In the genomic region with DNA sequence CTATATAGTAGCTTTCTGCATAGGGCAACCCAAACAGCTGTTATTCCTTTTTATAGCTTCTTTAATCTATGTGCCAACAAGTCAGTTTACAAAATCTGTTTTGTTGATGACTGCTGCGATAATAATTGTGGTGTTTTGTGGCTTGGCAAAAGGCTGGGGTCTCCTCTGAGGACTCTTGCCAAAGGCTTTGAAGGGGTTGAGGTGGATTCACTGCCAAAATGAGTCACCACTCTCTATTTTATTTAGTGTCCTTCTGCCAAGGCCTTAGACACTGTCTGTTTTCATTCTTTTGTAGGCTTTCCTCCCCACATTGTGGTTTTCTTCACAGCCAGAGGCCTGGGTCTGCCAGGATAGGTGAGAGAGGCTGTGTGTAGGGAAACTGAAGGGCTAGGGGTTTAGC, we compare ENCODE assay signal across 11 cellular contexts.
DNase-seq lines count a peak whose midpoint lies in the region; ATAC-seq and TF ChIP-seq lines count a peak whose summit lies in the region.
"Had no signal": no experiment of that assay in that cellular context is flagged by ENCODE, and none has a peak within 500 bp of the region (broad histone marks: within the 10 kb centered on the region; RNA-seq: fewer than 3 reads in every experiment).

No MANE protein-coding gene starts in this region.

- no peaks in the 10 kb centered on the region for H3K36me3 ChIP-seq in left ventricle myocardium inferior
- H3K36me3 ChIP-seq in suprapubic skin: no peaks in the 10 kb centered on the region
- H3K36me3 ChIP-seq in CD4-positive, alpha-beta memory T cell (ENCODE audit: insufficient read depth, low read length): no peaks in the 10 kb centered on the region

- no peak overlapping the region for H3K27ac Mint-ChIP-seq in activated T-helper 17 cell treated with anti-CD3 and anti-CD28 coated beads, Interleukin-2, amount 50 U/mL, for 72 hours
- H3K27ac Mint-ChIP-seq in activated naive CD8-positive, alpha-beta T cell treated with anti-CD3 and anti-CD28 coated beads for 36 hours: no peak overlapping the region
- no peak overlapping the region for H3K27ac Mint-ChIP-seq in CD4-positive, alpha-beta memory T cell
- H3K27ac Mint-ChIP-seq: natural killer cell treated with Interleukin-12 subunit alpha and Interleukin-12 subunit beta and Interleukin-15 and Interleukin-18, amount 100 ng/mL, for 72 hours had no signal

- no peaks in the 10 kb centered on the region for H3K36me3 Mint-ChIP-seq in activated T-helper 17 cell treated with anti-CD3 and anti-CD28 coated beads, Interleukin-2, amount 50 U/mL, for 72 hours (ENCODE audit: low read depth)
- H3K36me3 Mint-ChIP-seq in activated naive CD8-positive, alpha-beta T cell treated with anti-CD3 and anti-CD28 coated beads for 36 hours: no peaks in the 10 kb centered on the region
- peaks cover 0 to 3% of the 10 kb centered on the region in 2 donors for H3K36me3 Mint-ChIP-seq in CD4-positive, alpha-beta memory T cell
- H3K36me3 Mint-ChIP-seq: natural killer cell treated with Interleukin-12 subunit alpha and Interleukin-12 subunit beta and Interleukin-15 and Interleukin-18, amount 100 ng/mL, for 72 hours had no signal

- intact Hi-C loops in left ventricle myocardium inferior (cut with micrococcal nuclease): no loop called here
- intact Hi-C loops in CD4-positive, alpha-beta memory T cell (cut with micrococcal nuclease): no loop called here

- peak; percentile 18 for ATAC-seq in activated T-helper 17 cell treated with anti-CD3 and anti-CD28 coated beads, Interleukin-2, amount 50 U/mL, for 72 hours (replicated peaks)
- ATAC-seq in GM18873 (IDR thresholded peaks at IDR 0.05; ENCODE audit: low FRiP score, unreplicated experiment): no peak

- H3K9me3 ChIP-seq in left ventricle myocardium inferior (replicated peaks): no peaks in the 10 kb centered on the region
- H3K9me3 ChIP-seq in suprapubic skin: no peaks in the 10 kb centered on the region
- no peaks in the 10 kb centered on the region for H3K9me3 ChIP-seq in CD4-positive, alpha-beta memory T cell (ENCODE audit: control insufficient read depth in 1 of 2, low read length in 2 of 2)

- TF ChIP-seq POLR2A in suprapubic skin (IDR thresholded peaks at IDR 0.05): no peak

- H3K27me3 Mint-ChIP-seq in activated T-helper 17 cell treated with anti-CD3 and anti-CD28 coated beads, Interleukin-2, amount 50 U/mL, for 72 hours: no peaks in the 10 kb centered on the region
- no peaks in the 10 kb centered on the region for H3K27me3 Mint-ChIP-seq in activated naive CD8-positive, alpha-beta T cell treated with anti-CD3 and anti-CD28 coated beads for 36 hours
- no peaks in the 10 kb centered on the region for H3K27me3 Mint-ChIP-seq in CD4-positive, alpha-beta memory T cell

- H3K4me3 ChIP-seq in left ventricle myocardium inferior (no peak overlapping the region), suprapubic skin (no peak overlapping the region)
- H3K4me3 ChIP-seq in CD4-positive, alpha-beta memory T cell (ENCODE audit: low read length in 2 of 2): no peak overlapping the region

- 18% methylated on average over 1 of the region's 1 CpG for WGBS in suprapubic skin

- no peaks in the 10 kb centered on the region for H3K9me3 Mint-ChIP-seq in activated T-helper 17 cell treated with anti-CD3 and anti-CD28 coated beads, Interleukin-2, amount 50 U/mL, for 72 hours
- H3K9me3 Mint-ChIP-seq in activated naive CD8-positive, alpha-beta T cell treated with anti-CD3 and anti-CD28 coated beads for 36 hours: no peaks in the 10 kb centered on the region
- no peaks in the 10 kb centered on the region for H3K9me3 Mint-ChIP-seq in CD4-positive, alpha-beta memory T cell
- H3K9me3 Mint-ChIP-seq: natural killer cell treated with Interleukin-12 subunit alpha and Interleukin-12 subunit beta and Interleukin-15 and Interleukin-18, amount 100 ng/mL, for 72 hours had no signal

- TF ChIP-seq EP300 in suprapubic skin (IDR thresholded peaks at IDR 0.05): no peak

- H3K27ac ChIP-seq in left ventricle myocardium inferior (replicated peaks): peak overlapping the region; percentile 87
- peak overlapping the region; percentile 45 for H3K27ac ChIP-seq in suprapubic skin
- H3K27ac ChIP-seq in CD4-positive, alpha-beta memory T cell (ENCODE audit: low read depth, low read length): no peak overlapping the region

- CTCF ChIA-PET in CD4-positive, alpha-beta memory T cell (lab: Charles Lee; ENCODE audit: partially characterized antibody): interaction anchor here (0.9 kb wide), 1 partner anchor 196 kb away, joined by 7 read pairs; no protein-coding TSS in a partner anchor

- peaks cover 74% of the 10 kb centered on the region for H3K4me1 ChIP-seq in left ventricle myocardium inferior
- H3K4me1 ChIP-seq in suprapubic skin: peaks cover 41% of the 10 kb centered on the region
- H3K4me1 ChIP-seq in CD4-positive, alpha-beta memory T cell (ENCODE audit: insufficient read depth, low read length): no peaks in the 10 kb centered on the region

- H3K4me1 Mint-ChIP-seq in activated T-helper 17 cell treated with anti-CD3 and anti-CD28 coated beads, Interleukin-2, amount 50 U/mL, for 72 hours: no peaks in the 10 kb centered on the region
- peaks cover 3% of the 10 kb centered on the region for H3K4me1 Mint-ChIP-seq in activated naive CD8-positive, alpha-beta T cell treated with anti-CD3 and anti-CD28 coated beads for 36 hours
- H3K4me1 Mint-ChIP-seq in CD4-positive, alpha-beta memory T cell: no peaks in the 10 kb centered on the region

- DNase-seq in LoVo (ENCODE audit: low spot score) (peak; percentile 59), left ventricle myocardium inferior (no peak), suprapubic skin (ENCODE audit: low spot score in 2 of 2) (peak in 1 of 2 donors; percentile 62), T1000 (lab: John Stamatoyannopoulos, UW) (no peak)
- DNase-seq in activated naive CD8-positive, alpha-beta T cell treated with anti-CD3 and anti-CD28 coated beads for 36 hours: no peak
- no peak for DNase-seq in CD4-positive, alpha-beta memory T cell
- DNase-seq: activated CD4-positive, alpha-beta T cell treated with anti-CD3 and anti-CD28 coated beads for 1 hour; effector CD4-positive, alpha-beta T cell had no signal

- H3K4me3 Mint-ChIP-seq in activated T-helper 17 cell treated with anti-CD3 and anti-CD28 coated beads, Interleukin-2, amount 50 U/mL, for 72 hours: no peak overlapping the region
- H3K4me3 Mint-ChIP-seq in activated naive CD8-positive, alpha-beta T cell treated with anti-CD3 and anti-CD28 coated beads for 36 hours: no peak overlapping the region
- no peak overlapping the region for H3K4me3 Mint-ChIP-seq in CD4-positive, alpha-beta memory T cell
- H3K4me3 Mint-ChIP-seq: natural killer cell treated with Interleukin-12 subunit alpha and Interleukin-12 subunit beta and Interleukin-15 and Interleukin-18, amount 100 ng/mL, for 72 hours had no signal

- POLR2A ChIA-PET in CD4-positive, alpha-beta memory T cell (lab: Charles Lee; ENCODE audit: partially characterized antibody): no interaction called here

- H3K27me3 ChIP-seq in left ventricle myocardium inferior (ENCODE audit: low read depth): no peaks in the 10 kb centered on the region
- no peaks in the 10 kb centered on the region for H3K27me3 ChIP-seq in suprapubic skin
- H3K27me3 ChIP-seq in CD4-positive, alpha-beta memory T cell (ENCODE audit: insufficient read depth, low read length): no peaks in the 10 kb centered on the region

- TF ChIP-seq CTCF in left ventricle myocardium inferior (IDR thresholded peaks at IDR 0.05; ENCODE audit: borderline replicate concordance) (no peak), suprapubic skin (IDR thresholded peaks at IDR 0.05) (no peak)
